9 cellular contexts compared by ENCODE assay signal in the genomic region with DNA sequence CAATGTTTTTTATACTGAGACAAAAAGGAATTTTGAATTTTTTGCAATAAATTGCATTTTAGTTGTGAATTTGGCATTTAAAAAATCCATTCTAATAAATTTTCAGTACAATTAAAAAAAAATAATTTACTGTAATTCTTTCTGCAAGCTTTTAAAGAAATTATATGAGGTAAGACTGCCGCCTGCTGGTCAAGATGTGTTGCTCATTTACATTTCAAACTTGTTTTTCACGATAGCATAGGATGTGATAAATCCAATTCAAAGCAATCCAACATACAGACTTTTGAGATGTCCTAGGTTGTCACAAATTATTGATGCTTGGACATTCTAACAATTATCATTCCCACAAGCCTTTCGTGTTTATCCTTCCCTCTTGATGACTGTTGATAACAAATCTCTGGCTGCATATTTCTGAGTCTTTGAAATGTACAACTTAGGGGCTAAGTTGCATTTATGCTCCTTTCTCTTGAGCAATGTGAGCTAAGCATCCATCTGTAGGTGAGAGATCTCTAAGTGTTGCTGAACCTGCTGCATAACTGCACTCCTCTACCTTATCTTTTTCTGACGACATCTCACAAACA. TPM values are rescaled to one million over a fixed set of nuclear protein-coding genes. Genes with fewer than 3 reads are reported as not detected.
DNase-seq lines count a peak whose midpoint lies in the region; ATAC-seq, FAIRE-seq and TF ChIP-seq lines count a peak whose summit lies in the region.
"Had no signal": no experiment of that assay in that cellular context is flagged by ENCODE, and none has a peak within 500 bp of the region (broad histone marks: within the 10 kb centered on the region; RNA-seq: fewer than 3 reads in every experiment).

No MANE protein-coding gene starts in this region.

- H3K27me3 ChIP-seq in CD8-positive, alpha-beta memory T cell (ENCODE audit: insufficient read depth, low read length, poor library complexity, severe bottlenecking), result no peaks in the 10 kb centered on the region
- H3K27me3 ChIP-seq in H7 (ENCODE audit: control insufficient read depth, insufficient read depth, low read length) (no peaks in the 10 kb centered on the region), pancreas (no peaks in the 10 kb centered on the region), MG63 (no peaks in the 10 kb centered on the region)

- H3K4me3 ChIP-seq in CD8-positive, alpha-beta memory T cell (ENCODE audit: low read length), result no peak overlapping the region
- no peak overlapping the region for H3K4me3 ChIP-seq in H7 (ENCODE audit: insufficient read depth, low read depth, low read length)
- H3K4me3 ChIP-seq in fibroblast of the aortic adventitia (ENCODE audit: low read depth, low read length), result no peak overlapping the region
- no peak overlapping the region for H3K4me3 ChIP-seq in pancreas
- no peak overlapping the region for H3K4me3 ChIP-seq in MG63

- CTCF ChIA-PET in CD8-positive, alpha-beta memory T cell (lab: Charles Lee), result interaction anchor here (1.3 to 2.0 kb wide), 5 partner anchors 16 to 481 kb away, joined by 3 to 30 read pairs (median 4); a partner anchor contains a TSS

- no peaks in the 10 kb centered on the region for H3K36me3 ChIP-seq in CD8-positive, alpha-beta memory T cell (ENCODE audit: insufficient read depth, low read length)
- no peaks in the 10 kb centered on the region for H3K36me3 ChIP-seq in H7 (replicated peaks; ENCODE audit: control insufficient read depth, insufficient read depth, low read length)
- no peaks in the 10 kb centered on the region for H3K36me3 ChIP-seq in pancreas
- no peaks in the 10 kb centered on the region for H3K36me3 ChIP-seq in MG63

- 4 to 5% methylated on average over 4 of the region's 4 CpGs for WGBS in pancreas, 2 donors

- ATAC-seq in pancreas, result peak in 2 of 4 donors; percentile 46 to 62

- H3K9me3 Mint-ChIP-seq in CD8-positive, alpha-beta memory T cell, result no peaks in the 10 kb centered on the region
- H3K9me3 Mint-ChIP-seq: T-helper 1 cell treated with Interleukin-12 subunit alpha and Interleukin-12 subunit beta and Interleukin-4 antibody, amounts not matched to agents 30 μg/mL and 1 μg/mL, for 36 hours had no signal

- no peaks in the 10 kb centered on the region for H3K4me1 Mint-ChIP-seq in CD8-positive, alpha-beta memory T cell

- no peak overlapping the region for H3K27ac Mint-ChIP-seq in CD8-positive, alpha-beta memory T cell
- H3K27ac Mint-ChIP-seq: T-helper 1 cell treated with Interleukin-12 subunit alpha and Interleukin-12 subunit beta and Interleukin-4 antibody, amounts not matched to agents 30 μg/mL and 1 μg/mL, for 36 hours had no signal

- no peak overlapping the region for H3K4me3 Mint-ChIP-seq in CD8-positive, alpha-beta memory T cell
- H3K4me3 Mint-ChIP-seq: T-helper 1 cell treated with Interleukin-12 subunit alpha and Interleukin-12 subunit beta and Interleukin-4 antibody, amounts not matched to agents 30 μg/mL and 1 μg/mL, for 36 hours had no signal

- DNase-seq in CD8-positive, alpha-beta memory T cell, result peak; percentile 30 to 56 (median 35)
- peak; percentile 43 for DNase-seq in H7
- peak; percentile 14 for DNase-seq in NCI-H774 (lab: John Stamatoyannopoulos, UW)
- DNase-seq in activated CD8-positive, alpha-beta memory T cell treated with anti-CD3 and anti-CD28 coated beads, Interleukin-2, amount 50 U/mL, for 4 hours, result peak; percentile 51
- peak; percentile 86 for DNase-seq in fibroblast of the aortic adventitia (ENCODE audit: low read depth)
- peak in 3 of 6 donors; percentile 16 to 57 (median 57) for DNase-seq in pancreas
- no peak for DNase-seq in HuH-7.5 (ENCODE audit: low spot score)
- no peak for DNase-seq in MG63

- peaks cover 0 to 10% of the 10 kb centered on the region in 2 donors for H3K27me3 Mint-ChIP-seq in CD8-positive, alpha-beta memory T cell

- intact Hi-C loops in pancreas (cut with DNase I), result loop anchor here in 1 of 3 donors (10.0 kb wide), 1 partner anchor 433 kb away; a partner anchor contains a TSS

- TF ChIP-seq CTCF in fibroblast of the aortic adventitia (IDR thresholded peaks at IDR 0.05; ENCODE audit: insufficient read depth, low read length) (peak; percentile 67), pancreas (IDR thresholded peaks at IDR 0.05) (peak; percentile 25 to 83 (median 64))

- POLR2A ChIA-PET in CD8-positive, alpha-beta memory T cell (lab: Charles Lee), result no interaction called here

- FAIRE-seq in pancreas (lab: Jason Lieb, UNC), result peak; percentile 96

- H3K27ac ChIP-seq in CD8-positive, alpha-beta memory T cell (ENCODE audit: low read depth, low read length), result no peak overlapping the region
- no peak overlapping the region for H3K27ac ChIP-seq in pancreas

- no peaks in the 10 kb centered on the region for H3K36me3 Mint-ChIP-seq in CD8-positive, alpha-beta memory T cell

- H3K4me1 ChIP-seq in CD8-positive, alpha-beta memory T cell (ENCODE audit: insufficient read depth, low read length), result no peaks in the 10 kb centered on the region
- H3K4me1 ChIP-seq in pancreas, result no peaks in the 10 kb centered on the region

- H3K9me3 ChIP-seq in CD8-positive, alpha-beta memory T cell (ENCODE audit: low read length), result no peaks in the 10 kb centered on the region
- H3K9me3 ChIP-seq in pancreas, result no peaks in the 10 kb centered on the region
- H3K9me3 ChIP-seq in MG63, result no peaks in the 10 kb centered on the region

RNA-seq across cellular contexts. Expression of a gene that starts 21.7 kb away (rescaled TPM):
- total RNA-seq in CD8-positive, alpha-beta memory T cell, result 1 to 10 TPM; 3.0 to 3.3 TPM
- polyA plus RNA-seq in CD8-positive, alpha-beta memory T cell, result 0.10 TPM
- 49.1 and 55.8 TPM in 2 replicates for total RNA-seq in H7 (2014; rRNA removed; shearing (Covaris generic))
- total RNA-seq in fibroblast of the aortic adventitia (ENCODE audit: low replicate concordance) (0.82 and 3.3 TPM in 2 replicates), pancreas (1 to 10 TPM; 2.0 to 4.1 (median 2.3) TPM)
- 1 to 10 TPM in 1 of 2 donors, under 1 TPM in 1; 0.76 to 1.3 TPM for polyA plus RNA-seq in pancreas
- total RNA-seq in MG63 (2014; rRNA removed; shearing (Covaris generic); ENCODE audit: low replicate concordance), result 0.13 TPM in 1 of 2 replicates, not detected in the other

RNA-seq across cellular contexts. Expression of a gene that starts 41.9 kb away (rescaled TPM):
- total RNA-seq in CD8-positive, alpha-beta memory T cell, result not detected
- not detected for polyA plus RNA-seq in CD8-positive, alpha-beta memory T cell
- 22.4 and 28.3 TPM in 2 replicates for total RNA-seq in H7 (2014; rRNA removed; shearing (Covaris generic))
- total RNA-seq in fibroblast of the aortic adventitia (ENCODE audit: low replicate concordance) (6.2 and 7.4 TPM in 2 replicates), pancreas (1 to 10 TPM; 1.8 to 3.5 (median 2.4) TPM)
- polyA plus RNA-seq in pancreas, result 1 to 10 TPM; 5.4 to 6.8 TPM
- total RNA-seq in MG63 (2014; rRNA removed; shearing (Covaris generic); ENCODE audit: low replicate concordance), result 2.1 and 2.6 TPM in 2 replicates

Comparison
In these comparisons a context has a peak if more than half of its experiments do, and no peak if none do; other contexts are left out.
1. DNase-seq: peak in CD8-positive, alpha-beta memory T cell (5 of 5), H7 (single experiment), NCI-H774 (single experiment), activated CD8-positive, alpha-beta memory T cell treated with anti-CD3 and anti-CD28 coated beads, Interleukin-2, amount 50 U/mL, for 4 hours (single experiment) and fibroblast of the aortic adventitia (single experiment); none in HuH-7.5 (single experiment) and MG63 (single experiment).